8 cellular contexts compared by ENCODE assay signal in genomic region chr11:64181506-64182411, GRCh38. TPM values are rescaled to one million over a fixed set of nuclear protein-coding genes. Genes with fewer than 3 reads are reported as not detected.
DNase-seq lines count a peak whose midpoint lies in the region; ATAC-seq, FAIRE-seq and TF ChIP-seq lines count a peak whose summit lies in the region.

No MANE protein-coding gene starts in this region.

- peak overlapping the region; percentile 66 for H2AFZ ChIP-seq in fibroblast of lung (ENCODE audit: low read length)

- peaks cover 22% of the 10 kb centered on the region for H3K4me1 Mint-ChIP-seq in type B pancreatic cell (ENCODE audit: unreplicated experiment)

- H3K9me3 ChIP-seq in fibroblast of lung (ENCODE audit: control insufficient read depth, insufficient read depth, low read depth, low read length), result no peaks in the 10 kb centered on the region

- peak overlapping the region; percentile 62 for H3K27ac ChIP-seq in fibroblast of lung (ENCODE audit: insufficient read depth, low read length)

- no peaks in the 10 kb centered on the region for H3K9me3 Mint-ChIP-seq in type B pancreatic cell

- peak overlapping the region; percentile 86 for H3K27ac Mint-ChIP-seq in type B pancreatic cell

- peaks cover 9% of the 10 kb centered on the region for H3K36me3 Mint-ChIP-seq in type B pancreatic cell

- H3K4me1 ChIP-seq in fibroblast of lung (ENCODE audit: control insufficient read depth, extremely low read depth, insufficient read depth, low read length), result peaks cover 17% of the 10 kb centered on the region

- H3K4me3 Mint-ChIP-seq in type B pancreatic cell, result peak overlapping the region; percentile 72

- peak; percentile 96 for DNase-seq in AG08395 (ENCODE audit: low spot score)
- DNase-seq in GM18507 (ENCODE audit: extremely low spot score, insufficient read length, low read depth), result no peak
- peak; percentile 84 for DNase-seq in NCI-H510A treated with DMSO at 0.1 percent for 48 hours (lab: John Stamatoyannopoulos, UW)
- DNase-seq in activated T-cell treated with anti-CD3 and anti-CD28 coated beads for 48 hours (ENCODE audit: low read depth), result peak; percentile 45
- peak; percentile 93 for DNase-seq in fibroblast of lung (ENCODE audit: low read depth in 2 of 2)
- DNase-seq in myocyte (ENCODE audit: low read depth), result peak; percentile 98
- DNase-seq in type B pancreatic cell (ENCODE audit: extremely low spot score, unreplicated experiment), result peak; percentile 79

- no peak overlapping the region for H3K9ac ChIP-seq in fibroblast of lung (ENCODE audit: insufficient read depth, low read length)

- H3K36me3 ChIP-seq in fibroblast of lung (ENCODE audit: control insufficient read depth, insufficient read depth, low read length), result peaks cover 5% of the 10 kb centered on the region

- H3K79me2 ChIP-seq in fibroblast of lung (ENCODE audit: control insufficient read depth, insufficient read depth, low read length), result peaks cover 12% of the 10 kb centered on the region

- peak overlapping the region; percentile 24 to 41 (median 30) for H3K4me3 ChIP-seq in fibroblast of lung (replicated peaks in 1 of 4; ENCODE audit: control extremely low read depth in 1 of 4, insufficient read depth in 1 of 4, low read depth in 3 of 4, low read length in 4 of 4)

- H3K27me3 ChIP-seq in fibroblast of lung (ENCODE audit: control insufficient read depth, insufficient read depth, low read length), result no peaks in the 10 kb centered on the region

- ATAC-seq in GM19035 (IDR thresholded peaks at IDR 0.05; ENCODE audit: unreplicated experiment), result no peak

- H3K27me3 Mint-ChIP-seq in type B pancreatic cell, result no peaks in the 10 kb centered on the region

- H3K4me2 ChIP-seq in fibroblast of lung (ENCODE audit: extremely low read depth, insufficient read depth, low read length), result peak overlapping the region; percentile 90

- H4K20me1 ChIP-seq in fibroblast of lung (ENCODE audit: control insufficient read depth, extremely low read depth, insufficient read depth, low read length), result no peaks in the 10 kb centered on the region

- no peak for TF ChIP-seq CTCF in fibroblast of lung (conservative IDR thresholded peaks at IDR 0.05 in 1 of 2, IDR thresholded peaks at IDR 0.05 in 1 of 2; ENCODE audit: low read depth in 1 of 2, low read length in 2 of 2)
- no peak for TF ChIP-seq CTCF in type B pancreatic cell (conservative IDR thresholded peaks at IDR 0.05)

- peak; percentile 67 for FAIRE-seq in GM18507 (lab: Jason Lieb, UNC)

RNA-seq across cellular contexts. Expression of gene STIP1, which starts 4.2 kb away (rescaled TPM):
- total RNA-seq in fibroblast of lung, result 96.3 and 98.8 TPM in 2 replicates
- 147 and 198 TPM in 2 replicates for polyA plus RNA-seq in fibroblast of lung
- polyA plus RNA-seq in fibroblast of lung (2012), result 140 and 180 TPM in 2 replicates
- 136 and 252 TPM in 2 replicates for polyA minus RNA-seq in fibroblast of lung (ENCODE audit: low replicate concordance)
- 204 and 216 TPM in 2 replicates for total RNA-seq in myocyte
- polyA plus RNA-seq in myocyte (2012), result 158 TPM
- total RNA-seq in type B pancreatic cell (ENCODE audit: low replicate concordance), result 176 and 206 TPM in 2 replicates

RNA-seq across cellular contexts. Expression of gene MACROD1, which starts 15.8 kb away (rescaled TPM):
- total RNA-seq in fibroblast of lung, result 24.8 and 28.2 TPM in 2 replicates
- 6.0 and 8.8 TPM in 2 replicates for polyA plus RNA-seq in fibroblast of lung
- 10.5 and 12.6 TPM in 2 replicates for polyA plus RNA-seq in fibroblast of lung (2012)
- polyA minus RNA-seq in fibroblast of lung (ENCODE audit: low replicate concordance), result 5.2 and 6.6 TPM in 2 replicates
- 168 and 469 TPM in 2 replicates for total RNA-seq in myocyte
- polyA plus RNA-seq in myocyte (2012), result 48.9 TPM
- total RNA-seq in type B pancreatic cell (ENCODE audit: low replicate concordance), result 21.1 and 22.3 TPM in 2 replicates

RNA-seq across cellular contexts. Expression of gene FERMT3, which starts 24.8 kb away (rescaled TPM):
- total RNA-seq in fibroblast of lung, result 1.0 and 3.6 TPM in 2 replicates
- polyA plus RNA-seq in fibroblast of lung, result 1.2 and 1.9 TPM in 2 replicates
- 2.3 and 4.6 TPM in 2 replicates for polyA plus RNA-seq in fibroblast of lung (2012)
- polyA minus RNA-seq in fibroblast of lung (ENCODE audit: low replicate concordance), result 2.1 and 2.6 TPM in 2 replicates
- 6.1 and 19.4 TPM in 2 replicates for total RNA-seq in myocyte
- 18.5 TPM for polyA plus RNA-seq in myocyte (2012)
- total RNA-seq in type B pancreatic cell (ENCODE audit: low replicate concordance), result 3.5 and 6.9 TPM in 2 replicates

RNA-seq across cellular contexts. Expression of gene TRPT1, which starts 44.2 kb away (rescaled TPM):
- total RNA-seq in fibroblast of lung (32.9 and 41.5 TPM in 2 replicates), myocyte (109 and 110 TPM in 2 replicates), type B pancreatic cell (ENCODE audit: low replicate concordance) (34.2 and 38.9 TPM in 2 replicates)
- 20.5 and 25.7 TPM in 2 replicates for polyA plus RNA-seq in fibroblast of lung
- polyA plus RNA-seq in fibroblast of lung (2012), result 34.7 and 42.7 TPM in 2 replicates
- 66.6 and 78.4 TPM in 2 replicates for polyA minus RNA-seq in fibroblast of lung (ENCODE audit: low replicate concordance)
- 82.7 TPM for polyA plus RNA-seq in myocyte (2012)

RNA-seq across cellular contexts. Expression of gene NUDT22, which starts 44.3 kb away (rescaled TPM):
- total RNA-seq in fibroblast of lung (47.8 and 71.5 TPM in 2 replicates), myocyte (69.6 and 83.6 TPM in 2 replicates), type B pancreatic cell (ENCODE audit: low replicate concordance) (47.9 and 49.0 TPM in 2 replicates)
- 17.7 and 18.5 TPM in 2 replicates for polyA plus RNA-seq in fibroblast of lung
- polyA plus RNA-seq in fibroblast of lung (2012), result 43.8 and 52.2 TPM in 2 replicates
- 31.9 and 51.5 TPM in 2 replicates for polyA minus RNA-seq in fibroblast of lung (ENCODE audit: low replicate concordance)
- 64.1 TPM for polyA plus RNA-seq in myocyte (2012)
